In the genomic region with DNA sequence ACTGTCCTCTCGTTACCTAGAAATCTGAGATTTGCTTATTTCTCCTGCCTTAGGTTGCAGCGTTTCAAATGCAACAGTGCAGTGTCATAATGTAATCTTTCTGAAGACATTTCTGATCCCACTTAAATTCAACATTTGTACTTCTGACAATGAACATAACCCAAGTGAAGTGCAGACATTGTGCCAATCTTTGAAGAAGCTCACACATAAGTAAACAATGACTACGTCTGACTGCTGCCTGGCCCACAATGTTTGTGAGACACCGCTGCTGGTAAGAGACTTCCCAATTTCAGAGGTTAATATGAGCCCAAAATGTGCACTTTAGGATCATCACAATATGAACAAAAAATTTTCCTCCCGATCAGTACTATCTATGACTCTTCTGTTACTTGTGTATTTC, we compare ENCODE assay signal across 32 cellular contexts.
"Had no signal": no experiment of that assay in that cellular context is flagged by ENCODE, and none has a peak within 500 bp of the region (broad histone marks: within the 10 kb centered on the region; RNA-seq: fewer than 3 reads in every experiment).

No MANE protein-coding gene starts in this region.

- ATAC-seq: heart right ventricle; left lung; natural killer cell; psoas muscle; stimulated activated memory B cell treated with anti-CD40 and anti-IgM and Interleukin-4, amounts not matched to agents 10 μg/mL and 1 μg/mL and 100 μg/mL, for 72 hours; stimulated activated naive CD8-positive, alpha-beta T cell treated with anti-CD3 and anti-CD28 coated beads, Interleukin-15, amount 100 ng/mL, for 72 hours; WTC11 had no signal

- H3K4me3 Mint-ChIP-seq: activated naive CD4-positive, alpha-beta T cell treated with anti-CD3 and anti-CD28 coated beads for 36 hours; activated naive CD8-positive, alpha-beta T cell treated with anti-CD3 and anti-CD28 coated beads for 36 hours; brain; natural killer cell; neural progenitor cell; stimulated activated memory B cell treated with anti-CD40 and anti-IgM and Interleukin-4, amounts not matched to agents 10 μg/mL and 1 μg/mL and 100 μg/mL, for 72 hours; stimulated activated naive CD8-positive, alpha-beta T cell treated with anti-CD3 and anti-CD28 coated beads, Interleukin-15, amount 100 ng/mL, for 72 hours; T-helper 1 cell treated with Interleukin-12 subunit alpha and Interleukin-12 subunit beta and Interleukin-4 antibody, amounts not matched to agents 30 μg/mL and 1 μg/mL, for 36 hours; type B pancreatic cell; WTC11 had no signal

- H3K27ac ChIP-seq: adrenal gland, ascending aorta, esophagus squamous epithelium, heart right ventricle, left lung, neural progenitor cell, parathyroid adenoma, psoas muscle, sigmoid colon had no signal

- H3K9me3 ChIP-seq: adrenal gland, ascending aorta, esophagus squamous epithelium, left lung, psoas muscle, sigmoid colon had no signal

- H3K4me1 Mint-ChIP-seq: brain, neural progenitor cell, WTC11 had no signal

- H3K4me2 ChIP-seq: neural progenitor cell had no signal

- H3K4me3 ChIP-seq: adrenal gland, ascending aorta, esophagus squamous epithelium, heart right ventricle, left lung, lung, neural progenitor cell, psoas muscle, sigmoid colon had no signal

- H3K4me1 ChIP-seq: adrenal gland, ascending aorta, esophagus squamous epithelium, left lung, neural progenitor cell, parathyroid adenoma, psoas muscle, sigmoid colon had no signal

- H3K36me3 Mint-ChIP-seq: brain; neural progenitor cell; stimulated activated memory B cell treated with anti-CD40 and anti-IgM and Interleukin-4, amounts not matched to agents 10 μg/mL and 1 μg/mL and 100 μg/mL, for 72 hours; WTC11 had no signal

- H3K27ac Mint-ChIP-seq: activated naive CD4-positive, alpha-beta T cell treated with anti-CD3 and anti-CD28 coated beads for 36 hours; activated naive CD8-positive, alpha-beta T cell treated with anti-CD3 and anti-CD28 coated beads for 36 hours; brain; natural killer cell; neural progenitor cell; stimulated activated memory B cell treated with anti-CD40 and anti-IgM and Interleukin-4, amounts not matched to agents 10 μg/mL and 1 μg/mL and 100 μg/mL, for 72 hours; stimulated activated naive CD8-positive, alpha-beta T cell treated with anti-CD3 and anti-CD28 coated beads, Interleukin-15, amount 100 ng/mL, for 72 hours; T-helper 1 cell treated with Interleukin-12 subunit alpha and Interleukin-12 subunit beta and Interleukin-4 antibody, amounts not matched to agents 30 μg/mL and 1 μg/mL, for 36 hours; type B pancreatic cell; WTC11 had no signal

- H3K36me3 ChIP-seq: adrenal gland, ascending aorta, esophagus squamous epithelium, heart right ventricle, left lung, neural progenitor cell, sigmoid colon had no signal

- DNase-seq: activated CD4-positive, alpha-beta T cell treated with anti-CD3 and anti-CD28 coated beads for 1 hour; activated CD8-positive, alpha-beta memory T cell treated with anti-CD3 and anti-CD28 coated beads for 24 hours; activated effector memory CD4-positive, alpha-beta T cell treated with anti-CD3 and anti-CD28 coated beads, Interleukin-2, amount 50 U/mL, for 16 hours; activated naive CD4-positive, alpha-beta T cell treated with anti-CD3 and anti-CD28 coated beads for 36 hours; activated naive CD8-positive, alpha-beta T cell treated with anti-CD3 and anti-CD28 coated beads for 36 hours; adrenal gland; cortex of kidney; esophagus squamous epithelium; foreskin melanocyte; heart right ventricle; kidney glomerular epithelial cell; left lung; mesendoderm; natural killer cell; occipital lobe; psoas muscle; sigmoid colon; small intestine; stimulated activated CD4-positive, alpha-beta T cell treated with anti-CD3 and anti-CD28 coated beads, Interleukin-1b, Interleukin-23, amount 100 ng/mL, for 48 hours; stimulated activated CD4-positive, alpha-beta T cell treated with anti-CD3 and anti-CD28 coated beads, Interleukin-4, amount 100 ng/mL, for 4 hours; stimulated activated CD8-positive, alpha-beta memory T cell treated with anti-CD3 and anti-CD28 coated beads, Interleukin-4, amount 100 ng/mL, for 48 hours; stimulated activated naive CD8-positive, alpha-beta T cell treated with anti-CD3 and anti-CD28 coated beads, Interleukin-15, amount 100 ng/mL, for 72 hours; substantia nigra had no signal

- H3K27me3 Mint-ChIP-seq: activated naive CD8-positive, alpha-beta T cell treated with anti-CD3 and anti-CD28 coated beads for 36 hours; brain; stimulated activated memory B cell treated with anti-CD40 and anti-IgM and Interleukin-4, amounts not matched to agents 10 μg/mL and 1 μg/mL and 100 μg/mL, for 72 hours; stimulated activated naive CD8-positive, alpha-beta T cell treated with anti-CD3 and anti-CD28 coated beads, Interleukin-15, amount 100 ng/mL, for 72 hours had no signal

- H3K9me3 Mint-ChIP-seq: brain; natural killer cell; neural progenitor cell; stimulated activated memory B cell treated with anti-CD40 and anti-IgM and Interleukin-4, amounts not matched to agents 10 μg/mL and 1 μg/mL and 100 μg/mL, for 72 hours; type B pancreatic cell; WTC11 had no signal

- H3K9ac ChIP-seq: neural progenitor cell, parathyroid adenoma had no signal

- H2AFZ ChIP-seq: neural progenitor cell, parathyroid adenoma had no signal

- FAIRE-seq: small intestine had no signal

- H3K27me3 ChIP-seq: adrenal gland, ascending aorta, esophagus squamous epithelium, heart right ventricle, left lung, neural progenitor cell, sigmoid colon had no signal

- H3K79me2 ChIP-seq: parathyroid adenoma had no signal
